ENCODE assay signal across 1 cellular context in the genomic region with DNA sequence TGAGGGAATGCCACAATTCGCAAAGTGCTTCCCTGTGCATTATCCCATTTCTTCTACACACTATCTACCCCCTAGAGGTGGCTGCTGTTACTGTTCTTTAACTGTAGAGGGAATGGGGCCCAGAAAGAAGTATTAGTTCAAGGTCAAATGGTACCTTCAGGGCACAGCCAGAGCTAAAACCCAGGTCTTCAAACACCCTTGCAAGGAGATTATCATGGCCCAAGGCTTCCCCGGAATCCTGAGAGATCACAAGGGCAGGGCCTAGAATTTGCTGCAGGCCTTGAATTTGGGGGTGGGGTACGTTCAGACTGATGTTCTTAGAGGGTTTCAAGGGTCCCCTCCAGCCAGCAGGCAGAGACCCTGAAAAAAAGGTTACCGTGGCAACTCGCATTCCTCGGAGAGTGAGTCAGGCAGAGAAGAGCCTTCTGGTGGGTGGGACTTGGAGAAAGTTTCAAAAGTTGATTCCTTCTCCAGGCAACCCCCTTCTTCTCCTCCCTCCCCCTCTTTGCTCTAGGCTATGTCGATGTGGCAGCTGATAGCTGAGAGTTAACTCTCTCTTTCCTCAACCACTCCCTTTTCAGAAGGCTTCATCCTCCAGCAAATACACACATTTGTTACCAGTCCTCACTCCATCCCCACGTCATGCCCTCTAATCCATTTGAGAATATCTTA.
TF ChIP-seq lines count a peak whose summit lies in the region.

No MANE protein-coding gene starts in this region.

TF ChIP-seq in IMR-90, 13 proteins besides CTCF, POLR2A, EP300 and RAD21 (continued from another document):
- TF ChIP-seq, protein P1, sequence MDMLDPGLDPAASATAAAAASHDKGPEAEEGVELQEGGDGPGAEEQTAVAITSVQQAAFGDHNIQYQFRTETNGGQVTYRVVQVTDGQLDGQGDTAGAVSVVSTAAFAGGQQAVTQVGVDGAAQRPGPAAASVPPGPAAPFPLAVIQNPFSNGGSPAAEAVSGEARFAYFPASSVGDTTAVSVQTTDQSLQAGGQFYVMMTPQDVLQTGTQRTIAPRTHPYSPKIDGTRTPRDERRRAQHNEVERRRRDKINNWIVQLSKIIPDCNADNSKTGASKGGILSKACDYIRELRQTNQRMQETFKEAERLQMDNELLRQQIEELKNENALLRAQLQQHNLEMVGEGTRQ (IDR thresholded peaks at IDR 0.05; ENCODE audit: low read depth, low read length): no peak
- TF ChIP-seq RCOR1 (IDR thresholded peaks at IDR 0.05; ENCODE audit: insufficient replicate concordance, low read length): no peak
